ENCODE assay signal across 9 cellular contexts in genomic region chr18:35497006-35497333, GRCh38. TPM values are rescaled to one million over a fixed set of nuclear protein-coding genes. Genes with fewer than 3 reads are reported as not detected.
DNase-seq lines count a peak whose midpoint lies in the region; ATAC-seq, FAIRE-seq and TF ChIP-seq lines count a peak whose summit lies in the region.
"Had no signal": no experiment of that assay in that cellular context is flagged by ENCODE, and none has a peak within 500 bp of the region (broad histone marks: within the 10 kb centered on the region; RNA-seq: fewer than 3 reads in every experiment).

No MANE protein-coding gene starts in this region.

- H3K27me3 ChIP-seq in Panc1 (ENCODE audit: control insufficient read depth, insufficient read depth, low read length) (no peaks in the 10 kb centered on the region), endothelial cell of umbilical vein (ENCODE audit: control insufficient read depth in 2 of 2, insufficient read depth in 2 of 2, low read length in 2 of 2) (no peaks in the 10 kb centered on the region)

- H3K9me3 ChIP-seq in Panc1 (ENCODE audit: control insufficient read depth, insufficient read depth, low read depth, low read length) (no peaks in the 10 kb centered on the region), endothelial cell of umbilical vein (replicated peaks; ENCODE audit: control insufficient read depth, insufficient read depth, low read length) (no peaks in the 10 kb centered on the region)

- TF ChIP-seq CTCF in Panc1 (IDR thresholded peaks at IDR 0.05) (no peak), endothelial cell of umbilical vein (IDR thresholded peaks at IDR 0.05; ENCODE audit: extremely low read depth in 1 of 2, insufficient read depth in 1 of 2, low read depth in 1 of 2, low read length in 2 of 2) (no peak)

- H3K79me2 ChIP-seq in endothelial cell of umbilical vein (ENCODE audit: control insufficient read depth, insufficient read depth, low read length): peaks cover 42% of the 10 kb centered on the region

- intact Hi-C loops in activated CD4-positive, alpha-beta T cell treated with anti-CD3 and anti-CD28 coated beads, Interleukin-2, amount 10 ng/mL, durations not matched to agents 24 days and 14 days (cut with micrococcal nuclease): loop anchor here (1.0 to 5.0 kb wide), 14 partner anchors 13 to 630 kb away; partner anchors contain the start of genes MAPRE2, RMP24, RPRD1A and ZNF24
- intact Hi-C loops in Panc1 (cut with micrococcal nuclease; ENCODE audit: unreplicated experiment): loop anchor here (10.0 kb wide), 1 partner anchor 92 kb away; no protein-coding TSS in a partner anchor
- intact Hi-C loops in endothelial cell of umbilical vein (cut with micrococcal nuclease): loop anchor here (1.0 to 10.0 kb wide), 6 partner anchors 18 to 265 kb away; no protein-coding TSS in a partner anchor

- in situ Hi-C loops in Panc1 (cut with HindIII; ENCODE audit: low pct_unique_long_range_greater_than_20kb, low sequenced_read_pairs): no loop called here

- peak overlapping the region; percentile 91 for H2AFZ ChIP-seq in endothelial cell of umbilical vein (ENCODE audit: low read depth, low read length)

- peaks cover 32% of the 10 kb centered on the region for H3K4me1 Mint-ChIP-seq in activated CD4-positive, alpha-beta T cell treated with anti-CD3 and anti-CD28 coated beads, Interleukin-2, amount 10 ng/mL, durations not matched to agents 24 days and 14 days
- peaks cover 13 to 56% (median 46%) of the 10 kb centered on the region in 4 donors for H3K4me1 Mint-ChIP-seq in naive thymus-derived CD8-positive, alpha-beta T cell

- ATAC-seq in HG02870 (IDR thresholded peaks at IDR 0.05; ENCODE audit: unreplicated experiment) (peak; percentile 12), Panc1 (peak; percentile 47)
- peak; percentile 15 to 19 for ATAC-seq in naive thymus-derived CD8-positive, alpha-beta T cell

- POLR2A ChIA-PET in Panc1 (lab: Charles Lee): no interaction called here
- POLR2A ChIA-PET in endothelial cell of umbilical vein (lab: Charles Lee): interaction anchor here (0.6 to 2.1 kb wide), 2 partner anchors 18 to 32 kb away, joined by 3 to 10 read pairs; no protein-coding TSS in a partner anchor
- POLR2A ChIA-PET in naive thymus-derived CD8-positive, alpha-beta T cell (lab: Charles Lee): interaction anchor here (0.9 to 2.1 kb wide), 13 partner anchors 18 to 1332 kb away, joined by 3 to 17 read pairs (median 5); partner anchors contain the start of genes ELP2, KIAA1328, RMP24 and RPRD1A

- H3K4me1 ChIP-seq in Panc1 (ENCODE audit: control insufficient read depth, insufficient read depth, low read length) (peaks cover 37% of the 10 kb centered on the region), endothelial cell of umbilical vein (ENCODE audit: control insufficient read depth, extremely low read depth, insufficient read depth, low read length) (peaks cover 26% of the 10 kb centered on the region)

- no peaks in the 10 kb centered on the region for H4K20me1 ChIP-seq in endothelial cell of umbilical vein (replicated peaks; ENCODE audit: control insufficient read depth, extremely low read depth, insufficient read depth, low read length)

- BruUV-seq in Panc1 (replicated peaks; lab: Mats Ljungman, UMichigan) (no TSS peak), endothelial cell of umbilical vein (replicated peaks; lab: Mats Ljungman, UMichigan) (no TSS peak)

- peak overlapping the region; percentile 95 for H3K4me3 Mint-ChIP-seq in activated CD4-positive, alpha-beta T cell treated with anti-CD3 and anti-CD28 coated beads, Interleukin-2, amount 10 ng/mL, durations not matched to agents 24 days and 14 days
- peak overlapping the region; percentile 92 to 100 (median 97) for H3K4me3 Mint-ChIP-seq in naive thymus-derived CD8-positive, alpha-beta T cell

- peak overlapping the region; percentile 96 for H3K27ac ChIP-seq in Panc1 (ENCODE audit: low read length)
- peak overlapping the region; percentile 93 for H3K27ac ChIP-seq in endothelial cell of umbilical vein (ENCODE audit: insufficient read depth, low read depth, low read length)

- dilution Hi-C loops in endothelial cell of umbilical vein (cut with MboI; ENCODE audit: extremely low pct_ligation_motif_present, low sequenced_read_pairs): no loop called here

- H3K9me1 ChIP-seq in endothelial cell of umbilical vein (replicated peaks; ENCODE audit: control insufficient read depth, extremely low read depth, insufficient read depth, low read length): no peaks in the 10 kb centered on the region

- H3K9ac ChIP-seq in endothelial cell of umbilical vein (replicated peaks; ENCODE audit: extremely low read depth, insufficient read depth, low read length): peak overlapping the region; percentile 94

- no peaks in the 10 kb centered on the region for H3K36me3 ChIP-seq in Panc1 (ENCODE audit: control insufficient read depth, insufficient read depth, low read length)
- H3K36me3 ChIP-seq in endothelial cell of umbilical vein (ENCODE audit: control insufficient read depth in 2 of 2, extremely low read depth in 1 of 2, insufficient read depth in 2 of 2, low read length in 2 of 2): no peaks in the 10 kb centered on the region

- H3K4me2 ChIP-seq in endothelial cell of umbilical vein (ENCODE audit: insufficient read depth, low read length): peak overlapping the region; percentile 100

- FAIRE-seq in endothelial cell of umbilical vein (lab: Jason Lieb, UNC): no peak
- FAIRE-seq: islet of Langerhans had no signal

- TF ChIP-seq POLR2A in endothelial cell of umbilical vein (IDR thresholded peaks at IDR 0.05; ENCODE audit: low read depth, low read length): no peak

- CTCF ChIA-PET in Panc1 (lab: Charles Lee): no interaction called here
- CTCF ChIA-PET in endothelial cell of umbilical vein (lab: Charles Lee): interaction anchor here (0.7 to 2.1 kb wide), 7 partner anchors 15 to 259 kb away, joined by 3 to 7 read pairs (median 5); no protein-coding TSS in a partner anchor

- H3K9me3 Mint-ChIP-seq in activated CD4-positive, alpha-beta T cell treated with anti-CD3 and anti-CD28 coated beads, Interleukin-2, amount 10 ng/mL, durations not matched to agents 24 days and 14 days: peaks cover 4% of the 10 kb centered on the region
- no peaks in the 10 kb centered on the region for H3K9me3 Mint-ChIP-seq in naive thymus-derived CD8-positive, alpha-beta T cell

- H3K4me3 ChIP-seq in Panc1 (ENCODE audit: low read depth in 2 of 2, low read length in 2 of 2) (peak overlapping the region; percentile 62 to 74), endothelial cell of umbilical vein (replicated peaks in 1 of 3; ENCODE audit: insufficient read depth in 1 of 3, low read depth in 1 of 3, low read length in 3 of 3) (peak overlapping the region; percentile 19 to 89 (median 60))

- peak overlapping the region; percentile 99 for H3K27ac Mint-ChIP-seq in activated CD4-positive, alpha-beta T cell treated with anti-CD3 and anti-CD28 coated beads, Interleukin-2, amount 10 ng/mL, durations not matched to agents 24 days and 14 days
- peak overlapping the region; percentile 99 to 100 (median 100) for H3K27ac Mint-ChIP-seq in naive thymus-derived CD8-positive, alpha-beta T cell

- no peaks in the 10 kb centered on the region for H3K36me3 Mint-ChIP-seq in activated CD4-positive, alpha-beta T cell treated with anti-CD3 and anti-CD28 coated beads, Interleukin-2, amount 10 ng/mL, durations not matched to agents 24 days and 14 days (ENCODE audit: low read depth)
- no peaks in the 10 kb centered on the region for H3K36me3 Mint-ChIP-seq in naive thymus-derived CD8-positive, alpha-beta T cell

- no peak for DNase-seq in activated CD4-positive, alpha-beta T cell treated with anti-CD3 and anti-CD28 coated beads, Interleukin-2, amount 10 ng/mL, durations not matched to agents 24 days and 14 days
- no peak for DNase-seq in activated CD4-positive, alpha-beta T cell treated with anti-CD3 and anti-CD28 coated beads for 48 hours
- no peak for DNase-seq in Panc1 (ENCODE audit: low read depth, low spot score)
- no peak for DNase-seq in endothelial cell of umbilical vein (ENCODE audit: low read depth, low spot score)
- DNase-seq in naive thymus-derived CD8-positive, alpha-beta T cell: no peak
- no peak for DNase-seq in NCI-H128 (lab: John Stamatoyannopoulos, UW; ENCODE audit: unreplicated experiment)
- DNase-seq in islet precursor cell: no peak

- peaks cover 3% of the 10 kb centered on the region for H3K27me3 Mint-ChIP-seq in activated CD4-positive, alpha-beta T cell treated with anti-CD3 and anti-CD28 coated beads, Interleukin-2, amount 10 ng/mL, durations not matched to agents 24 days and 14 days
- peaks cover 0 to 2% (median 0%) of the 10 kb centered on the region in 5 donors for H3K27me3 Mint-ChIP-seq in naive thymus-derived CD8-positive, alpha-beta T cell

TF ChIP-seq in endothelial cell of umbilical vein, 7 proteins besides CTCF, POLR2A, EP300 and RAD21:
- no peak for TF ChIP-seq MAX (IDR thresholded peaks at IDR 0.05; ENCODE audit: insufficient read depth, insufficient read length)
- no peak for TF ChIP-seq GATA2 (IDR thresholded peaks at IDR 0.05; ENCODE audit: insufficient read depth, insufficient read length, low read depth, low read length)
- TF ChIP-seq POLR2AphosphoS5 (IDR thresholded peaks at IDR 0.05; ENCODE audit: insufficient read depth, low read depth, low read length): no peak
- no peak for TF ChIP-seq FOS (IDR thresholded peaks at IDR 0.05; ENCODE audit: borderline replicate concordance, insufficient read depth, low read length)
- no peak for TF ChIP-seq EZH2 (IDR thresholded peaks at IDR 0.05; ENCODE audit: borderline replicate concordance, low read depth, low read length, severe bottlenecking)
- no peak for TF ChIP-seq MYC (IDR thresholded peaks at IDR 0.05; ENCODE audit: low read depth, low read length)
- no peak for TF ChIP-seq JUN (IDR thresholded peaks at IDR 0.05; ENCODE audit: borderline replicate concordance, insufficient read depth, insufficient read length, low read depth)

RNA-seq across cellular contexts. Expression of gene INO80C, which starts 0.8 kb away (rescaled TPM):
- 34.7 and 37.6 TPM in 2 replicates for total RNA-seq in activated CD4-positive, alpha-beta T cell treated with anti-CD3 and anti-CD28 coated beads, Interleukin-2, amount 10 ng/mL, durations not matched to agents 24 days and 14 days
- 25.8 TPM for total RNA-seq in Panc1 (2021; ENCODE audit: unreplicated experiment)
- 24.1 TPM for polyA plus RNA-seq in Panc1 (2012; ENCODE audit: insufficient read length)
- total RNA-seq in endothelial cell of umbilical vein: 51.4 and 56.0 TPM in 2 replicates
- polyA plus RNA-seq in endothelial cell of umbilical vein: 41.4 and 43.4 TPM in 2 replicates
- polyA plus RNA-seq in endothelial cell of umbilical vein (2011; cell fraction: cytosol; rRNA removed): 60.6 and 66.8 TPM in 2 replicates
- polyA plus RNA-seq in endothelial cell of umbilical vein (2011; cell fraction: nucleus; rRNA removed): 68.8 and 69.0 TPM in 2 replicates
- 29.5 and 34.4 TPM in 2 replicates for polyA plus RNA-seq in endothelial cell of umbilical vein (2012)
- 16.2 and 20.7 TPM in 2 replicates for polyA minus RNA-seq in endothelial cell of umbilical vein
- 10.4 TPM for polyA minus RNA-seq in endothelial cell of umbilical vein (2011; cell fraction: cytosol; rRNA and poly(A)+ RNA removed)
- polyA minus RNA-seq in endothelial cell of umbilical vein (2011; cell fraction: nucleus; rRNA and poly(A)+ RNA removed): 30.5 and 36.4 TPM in 2 replicates
- 10 to 100 TPM; 25.5 to 29.4 TPM for total RNA-seq in naive thymus-derived CD8-positive, alpha-beta T cell
- polyA plus RNA-seq in naive thymus-derived CD8-positive, alpha-beta T cell: 10 to 100 TPM; 18.7 to 21.1 (median 19.8) TPM
